11 cellular contexts compared by ENCODE assay signal in genomic region chr2:171146633-171147032, GRCh38. TPM values are rescaled to one million over a fixed set of nuclear protein-coding genes. Genes with fewer than 3 reads are reported as not detected.
A peak's percentile ranks its signal among the peaks of the same experiment; 100 is the strongest.
DNase-seq lines count a peak whose midpoint lies in the region; ATAC-seq and TF ChIP-seq lines count a peak whose summit lies in the region.
"Had no signal": no experiment of that assay in that cellular context is flagged by ENCODE, and none has a peak within 500 bp of the region (broad histone marks: within the 10 kb centered on the region; RNA-seq: fewer than 3 reads in every experiment).

No MANE protein-coding gene starts in this region.

- no peaks in the 10 kb centered on the region for H3K36me3 ChIP-seq in smooth muscle cell (ENCODE audit: low read depth)
- H3K36me3 ChIP-seq: brain microvascular endothelial cell, SJCRH30 had no signal

- DNase-seq in SIG-M5 (lab: John Stamatoyannopoulos, UW) (peak; percentile 67), smooth muscle cell (lab: John Stamatoyannopoulos, UW; ENCODE audit: unreplicated experiment) (no peak), dedifferentiated amniotic fluid mesenchymal stem cell (ENCODE audit: extremely low spot score) (no peak)
- no peak for DNase-seq in stimulated activated CD4-positive, alpha-beta T cell treated with anti-CD3 and anti-CD28 coated beads, Interleukin-2, amount 100 ng/mL, for 24 hours
- DNase-seq: brain microvascular endothelial cell, EL, NCI-H2081, SJCRH30 had no signal

- H3K4me1 Mint-ChIP-seq in IgD-negative memory B cell: peaks cover 62 to 69% (median 64%) of the 10 kb centered on the region in 3 donors

- H3K9ac ChIP-seq in smooth muscle cell (ENCODE audit: low read depth): no peak overlapping the region

- peak overlapping the region in 2 of 4 donors; percentile 27 to 38 for H3K4me3 Mint-ChIP-seq in IgD-negative memory B cell

- peak overlapping the region; percentile 36 for H3K27ac ChIP-seq in smooth muscle cell (ENCODE audit: low read depth)
- H3K27ac ChIP-seq: brain microvascular endothelial cell, SJCRH30 had no signal

- H3K27me3 Mint-ChIP-seq in IgD-negative memory B cell: no peaks in the 10 kb centered on the region

- peak; percentile 55 for ATAC-seq in esophagus mucosa
- ATAC-seq in GM18505 (IDR thresholded peaks at IDR 0.05; ENCODE audit: unreplicated experiment): no peak

- WGBS in smooth muscle cell (ENCODE audit: low lambda C conversion rate): 97% methylated on average over 1 of the region's 1 CpG

- H4K20me1 ChIP-seq in smooth muscle cell (ENCODE audit: low read depth): peaks cover 94% of the 10 kb centered on the region

- H3K27ac Mint-ChIP-seq in IgD-negative memory B cell: peak overlapping the region; percentile 25 to 60 (median 30)

- H3K79me2 ChIP-seq in smooth muscle cell (ENCODE audit: low read depth): peaks cover 98% of the 10 kb centered on the region

- no peaks in the 10 kb centered on the region for H3F3A ChIP-seq in smooth muscle cell (ENCODE audit: low read depth)

- TF ChIP-seq POLR2A in GM18505 (IDR thresholded peaks at IDR 0.05; ENCODE audit: borderline replicate concordance, extremely low read depth, insufficient read depth, insufficient read length): no peak

- no peaks in the 10 kb centered on the region for H3K9me3 Mint-ChIP-seq in IgD-negative memory B cell

- no peak overlapping the region for H3K4me2 ChIP-seq in smooth muscle cell

- no peaks in the 10 kb centered on the region for H3K9me3 ChIP-seq in smooth muscle cell (replicated peaks; ENCODE audit: low read depth)

- H3K27me3 ChIP-seq in smooth muscle cell (ENCODE audit: low read depth): no peaks in the 10 kb centered on the region
- H3K27me3 ChIP-seq: brain microvascular endothelial cell, SJCRH30 had no signal

- H3K36me3 Mint-ChIP-seq in IgD-negative memory B cell: no peaks in the 10 kb centered on the region

- no peak overlapping the region for H2AFZ ChIP-seq in smooth muscle cell (ENCODE audit: low read depth)

- peaks cover 8% of the 10 kb centered on the region for H3K4me1 ChIP-seq in smooth muscle cell (ENCODE audit: low read depth)
- H3K4me1 ChIP-seq: SJCRH30 had no signal

- H3K4me3 ChIP-seq in smooth muscle cell: no peak overlapping the region
- H3K4me3 ChIP-seq: SJCRH30 had no signal

- no peak for TF ChIP-seq CTCF in smooth muscle cell (IDR thresholded peaks at IDR 0.05; ENCODE audit: borderline replicate concordance, insufficient read depth, poor library complexity, severe bottlenecking)

RNA-seq across cellular contexts. Expression of gene TLK1, which starts 14.1 kb away (rescaled TPM):
- polyA plus RNA-seq in IgD-negative memory B cell (104 TPM), smooth muscle cell (3.2 and 6.4 TPM in 2 replicates)
- total RNA-seq in esophagus mucosa (28.9 TPM), smooth muscle cell (14.4 and 20.0 TPM in 2 replicates)
